ENCODE assay signal across 14 cellular contexts in the genomic region with DNA sequence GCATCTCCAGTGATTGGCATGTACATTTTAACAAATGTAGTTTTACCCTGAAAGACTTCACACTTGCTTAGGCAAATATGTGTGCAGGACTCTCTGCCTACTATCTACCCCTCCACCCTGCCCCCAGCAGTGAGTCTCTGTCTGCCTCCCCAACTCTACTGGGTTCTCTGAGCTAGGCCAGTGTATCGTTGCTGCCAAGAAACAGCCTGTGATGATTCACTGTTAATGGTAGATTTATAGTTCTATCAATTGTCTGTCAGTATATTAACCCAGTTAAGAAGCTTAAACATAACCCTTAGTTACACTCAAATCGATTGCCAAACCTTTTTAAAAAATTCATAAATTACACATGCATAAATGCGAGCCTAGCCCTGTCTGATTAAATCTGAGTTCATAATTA.
"Had no signal": no experiment of that assay in that cellular context is flagged by ENCODE, and none has a peak within 500 bp of the region (broad histone marks: within the 10 kb centered on the region; RNA-seq: fewer than 3 reads in every experiment).

No MANE protein-coding gene starts in this region.

- H3K27ac ChIP-seq: colonic mucosa, heart left ventricle, neutrophil, psoas muscle, right lobe of liver had no signal

- H3K36me3 ChIP-seq: colonic mucosa, heart left ventricle, neutrophil, right lobe of liver had no signal

- H3K9me3 ChIP-seq: colonic mucosa, heart left ventricle, neutrophil, psoas muscle, right lobe of liver had no signal

- H3K27ac Mint-ChIP-seq: endodermal cell; naive thymus-derived CD4-positive, alpha-beta T cell had no signal

- DNase-seq: colonic mucosa; dermis blood vessel endothelial cell; endodermal cell; erythroblast; heart left ventricle; hippocampal formation; kidney glomerular epithelial cell; naive thymus-derived CD4-positive, alpha-beta T cell; psoas muscle; retina; right lobe of liver; stimulated activated CD4-positive, alpha-beta T cell treated with anti-CD3 and anti-CD28 coated beads, Interleukin-4, amount 100 ng/mL, for 24 hours; stimulated activated naive CD4-positive, alpha-beta T cell treated with Interleukin-2 at 50 U/mL for 16 hours had no signal

- H3K4me1 ChIP-seq: colonic mucosa, psoas muscle had no signal

- H3K27me3 Mint-ChIP-seq: naive thymus-derived CD4-positive, alpha-beta T cell had no signal

- H3K27me3 ChIP-seq: colonic mucosa, heart left ventricle, neutrophil, right lobe of liver had no signal

- H3K4me3 ChIP-seq: colonic mucosa, heart left ventricle, psoas muscle, right lobe of liver had no signal

- ATAC-seq: heart left ventricle; naive thymus-derived CD4-positive, alpha-beta T cell; psoas muscle; right lobe of liver had no signal

- H3K4me3 Mint-ChIP-seq: endodermal cell; naive thymus-derived CD4-positive, alpha-beta T cell had no signal

- H3K9me3 Mint-ChIP-seq: endodermal cell had no signal
